In the genomic region with DNA sequence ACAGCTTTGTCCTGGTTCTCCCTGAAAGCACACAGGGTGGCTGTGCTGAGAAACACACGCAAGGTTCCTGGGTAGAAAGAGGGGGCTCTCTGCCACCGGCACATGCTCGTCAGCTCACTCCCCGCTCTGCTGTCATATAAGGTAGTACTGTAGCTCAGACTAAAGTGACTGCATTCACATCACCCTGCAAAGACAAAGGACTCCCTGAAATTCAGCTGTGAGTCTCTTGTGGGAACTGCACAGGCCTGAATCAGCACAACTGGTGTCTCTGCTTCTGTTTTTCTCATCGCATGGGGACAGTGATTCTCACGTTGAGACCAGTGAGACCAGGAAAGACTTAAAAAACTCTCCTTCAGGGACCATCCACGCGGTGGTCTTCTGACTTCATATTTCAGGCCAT, we compare ENCODE assay signal across 16 cellular contexts.
"Had no signal": no experiment of that assay in that cellular context is flagged by ENCODE, and none has a peak within 500 bp of the region (broad histone marks: within the 10 kb centered on the region; RNA-seq: fewer than 3 reads in every experiment).

No MANE protein-coding gene starts in this region.

- H3K27ac ChIP-seq: brain microvascular endothelial cell, upper lobe of right lung, WERI-Rb-1 had no signal

- H3K27ac Mint-ChIP-seq: activated CD4-positive, alpha-beta memory T cell treated with anti-CD3 and anti-CD28 coated beads for 36 hours; activated CD4-positive, alpha-beta T cell treated with anti-CD3 and anti-CD28 coated beads for 36 hours; activated CD8-positive, alpha-beta memory T cell treated with anti-CD3 and anti-CD28 coated beads, Interleukin-2, amount 10 ng/mL, durations not matched to agents 7 days and 5 days; stimulated activated effector memory CD8-positive, alpha-beta T cell treated with anti-CD3 and anti-CD28 coated beads, Interleukin-12 subunit alpha, Interleukin-12 subunit beta, amount 100 ng/mL, for 72 hours had no signal

- H3K4me3 Mint-ChIP-seq: activated CD4-positive, alpha-beta memory T cell treated with anti-CD3 and anti-CD28 coated beads for 36 hours; activated CD4-positive, alpha-beta T cell treated with anti-CD3 and anti-CD28 coated beads for 36 hours; activated CD8-positive, alpha-beta memory T cell treated with anti-CD3 and anti-CD28 coated beads, Interleukin-2, amount 10 ng/mL, durations not matched to agents 7 days and 5 days; activated naive CD8-positive, alpha-beta T cell treated with anti-CD3 and anti-CD28 coated beads, Interleukin-2, amount 10 ng/mL, durations not matched to agents 7 days and 5 days; activated T-cell treated with anti-CD3 and anti-CD28 coated beads, Interleukin-2, amount 50 U/mL, for 4 hours; naive thymus-derived CD4-positive, alpha-beta T cell; stimulated activated effector memory CD8-positive, alpha-beta T cell treated with anti-CD3 and anti-CD28 coated beads, Interleukin-12 subunit alpha, Interleukin-12 subunit beta, amount 100 ng/mL, for 72 hours had no signal

- H3K27me3 ChIP-seq: brain microvascular endothelial cell, sigmoid colon, upper lobe of right lung had no signal

- DNase-seq: activated CD4-positive, alpha-beta memory T cell treated with anti-CD3 and anti-CD28 coated beads for 36 hours; activated CD4-positive, alpha-beta T cell treated with anti-CD3 and anti-CD28 coated beads for 36 hours; activated CD8-positive, alpha-beta memory T cell treated with anti-CD3 and anti-CD28 coated beads, Interleukin-2, amount 10 ng/mL, durations not matched to agents 7 days and 5 days; activated effector memory CD4-positive, alpha-beta T cell treated with anti-CD3 and anti-CD28 coated beads, Interleukin-2, amount 50 U/mL, for 16 hours; activated naive CD8-positive, alpha-beta T cell treated with anti-CD3 and anti-CD28 coated beads, Interleukin-2, amount 10 ng/mL, durations not matched to agents 7 days and 5 days; activated T-cell treated with anti-CD3 and anti-CD28 coated beads, Interleukin-2, amount 50 U/mL, for 4 hours; brain microvascular endothelial cell; dermis blood vessel endothelial cell; islet precursor cell; mammary epithelial cell; mucosa of descending colon; naive thymus-derived CD4-positive, alpha-beta T cell; sigmoid colon; upper lobe of right lung; WERI-Rb-1 had no signal

- H3K27me3 Mint-ChIP-seq: activated CD4-positive, alpha-beta memory T cell treated with anti-CD3 and anti-CD28 coated beads for 36 hours; activated CD4-positive, alpha-beta T cell treated with anti-CD3 and anti-CD28 coated beads for 36 hours; activated CD8-positive, alpha-beta memory T cell treated with anti-CD3 and anti-CD28 coated beads, Interleukin-2, amount 10 ng/mL, durations not matched to agents 7 days and 5 days; activated naive CD8-positive, alpha-beta T cell treated with anti-CD3 and anti-CD28 coated beads, Interleukin-2, amount 10 ng/mL, durations not matched to agents 7 days and 5 days; naive thymus-derived CD4-positive, alpha-beta T cell had no signal

- ATAC-seq: activated CD4-positive, alpha-beta T cell treated with anti-CD3 and anti-CD28 coated beads for 36 hours; activated CD8-positive, alpha-beta memory T cell treated with anti-CD3 and anti-CD28 coated beads, Interleukin-2, amount 10 ng/mL, durations not matched to agents 7 days and 5 days; activated T-cell treated with anti-CD3 and anti-CD28 coated beads, Interleukin-2, amount 50 U/mL, for 4 hours; mucosa of descending colon; naive thymus-derived CD4-positive, alpha-beta T cell; stimulated activated effector memory CD8-positive, alpha-beta T cell treated with anti-CD3 and anti-CD28 coated beads, Interleukin-12 subunit alpha, Interleukin-12 subunit beta, amount 100 ng/mL, for 72 hours had no signal

- H3K4me1 ChIP-seq: upper lobe of right lung had no signal

- H3K9me3 Mint-ChIP-seq: activated CD4-positive, alpha-beta memory T cell treated with anti-CD3 and anti-CD28 coated beads for 36 hours; activated naive CD8-positive, alpha-beta T cell treated with anti-CD3 and anti-CD28 coated beads, Interleukin-2, amount 10 ng/mL, durations not matched to agents 7 days and 5 days; activated T-cell treated with anti-CD3 and anti-CD28 coated beads, Interleukin-2, amount 50 U/mL, for 4 hours; naive thymus-derived CD4-positive, alpha-beta T cell; stimulated activated effector memory CD8-positive, alpha-beta T cell treated with anti-CD3 and anti-CD28 coated beads, Interleukin-12 subunit alpha, Interleukin-12 subunit beta, amount 100 ng/mL, for 72 hours had no signal

- H3K9me3 ChIP-seq: mucosa of descending colon, sigmoid colon, upper lobe of right lung had no signal

- H3K4me3 ChIP-seq: mucosa of descending colon, sigmoid colon, upper lobe of right lung had no signal

- H3K4me1 Mint-ChIP-seq: activated CD8-positive, alpha-beta memory T cell treated with anti-CD3 and anti-CD28 coated beads, Interleukin-2, amount 10 ng/mL, durations not matched to agents 7 days and 5 days; stimulated activated effector memory CD8-positive, alpha-beta T cell treated with anti-CD3 and anti-CD28 coated beads, Interleukin-12 subunit alpha, Interleukin-12 subunit beta, amount 100 ng/mL, for 72 hours had no signal
